11 cellular contexts compared by ENCODE assay signal in genomic region chr16:79372504-79373184, GRCh38.
DNase-seq lines count a peak whose midpoint lies in the region; ATAC-seq and TF ChIP-seq lines count a peak whose summit lies in the region.
"Had no signal": no experiment of that assay in that cellular context is flagged by ENCODE, and none has a peak within 500 bp of the region (broad histone marks: within the 10 kb centered on the region; RNA-seq: fewer than 3 reads in every experiment).

No MANE protein-coding gene starts in this region.

- H3K4me2 ChIP-seq in mammary epithelial cell (ENCODE audit: insufficient read depth, low read depth, low read length), result no peak overlapping the region

- no peaks in the 10 kb centered on the region for H3K27me3 ChIP-seq in CD4-positive, CD25-positive, alpha-beta regulatory T cell (ENCODE audit: control insufficient read depth, insufficient read depth, low read length)
- H3K27me3 ChIP-seq in mammary epithelial cell (ENCODE audit: insufficient read depth, low read length), result no peaks in the 10 kb centered on the region

- 42% methylated on average over 7 of the region's 7 CpGs for WGBS in mammary epithelial cell (ENCODE audit: low coverage, missing lambda C conversion rate)

- peaks cover 0 to 8% of the 10 kb centered on the region in 2 experiments for H3K9me3 ChIP-seq in CD4-positive, CD25-positive, alpha-beta regulatory T cell (ENCODE audit: control insufficient read depth in 2 of 2, low read length in 2 of 2)
- H3K9me3 ChIP-seq in mammary epithelial cell (replicated peaks; ENCODE audit: insufficient read depth, low read length), result no peaks in the 10 kb centered on the region

- no peaks in the 10 kb centered on the region for H3K36me3 ChIP-seq in CD4-positive, CD25-positive, alpha-beta regulatory T cell (ENCODE audit: control insufficient read depth, insufficient read depth, low read length)
- no peaks in the 10 kb centered on the region for H3K36me3 ChIP-seq in mammary epithelial cell (ENCODE audit: insufficient read depth, low read length)

- H3K4me3 ChIP-seq in CD4-positive, CD25-positive, alpha-beta regulatory T cell (ENCODE audit: low read depth, low read length), result no peak overlapping the region
- H3K4me3 ChIP-seq in NB4 (ENCODE audit: low read depth, low read length) (no peak overlapping the region), mammary epithelial cell (replicated peaks in 1 of 3; ENCODE audit: insufficient read depth in 1 of 3, low read depth in 2 of 3, low read length in 3 of 3) (no peak overlapping the region)
- H3K4me3 ChIP-seq: skin epidermis had no signal

- H3K79me2 ChIP-seq in mammary epithelial cell (ENCODE audit: insufficient read depth, low read length), result no peaks in the 10 kb centered on the region

- H2AFZ ChIP-seq in mammary epithelial cell (ENCODE audit: low read depth, low read length), result no peak overlapping the region

- peak overlapping the region in 2 of 3 donors; percentile 10 to 53 for H3K27ac Mint-ChIP-seq in CD4-positive, CD25-positive, alpha-beta regulatory T cell

- peaks cover 10% of the 10 kb centered on the region for H3K36me3 Mint-ChIP-seq in CD4-positive, CD25-positive, alpha-beta regulatory T cell

- dilution Hi-C loops in mammary epithelial cell (cut with HindIII; ENCODE audit: low sequenced_read_pairs), result loop anchor here (5.0 kb wide), 1 partner anchor 40 kb away; no protein-coding TSS in a partner anchor

- CTCF ChIA-PET in mammary epithelial cell (lab: Charles Lee; ENCODE audit: low non-redundant PET), result no interaction called here

- no peak for ATAC-seq in CD4-positive, CD25-positive, alpha-beta regulatory T cell (ENCODE audit: low read depth in 2 of 2)

- in situ Hi-C loops in mammary epithelial cell (cut with MboI; ENCODE audit: low sequenced_read_pairs in 2 of 2), result no loop called here

- peaks cover 0 to 11% (median 9%) of the 10 kb centered on the region in 7 donors for H3K9me3 Mint-ChIP-seq in CD4-positive, CD25-positive, alpha-beta regulatory T cell

- H3K27ac ChIP-seq in CD4-positive, CD25-positive, alpha-beta regulatory T cell (ENCODE audit: insufficient read depth, low read length, poor library complexity, severe bottlenecking), result no peak overlapping the region
- no peak overlapping the region for H3K27ac ChIP-seq in mammary epithelial cell (ENCODE audit: insufficient read depth, low read depth, low read length)

- TF ChIP-seq POLR2A in NB4 (IDR thresholded peaks at IDR 0.05; ENCODE audit: extremely low read depth, insufficient read length), result no peak

- intact Hi-C loops in mammary epithelial cell (cut with micrococcal nuclease), result no loop called here

- H3K9ac ChIP-seq in mammary epithelial cell (ENCODE audit: insufficient read depth, low read length), result no peak overlapping the region

- no TSS peak for BruUV-seq in mammary epithelial cell (replicated peaks; lab: Mats Ljungman, UMichigan)

- peaks cover 0 to 16% (median 8%) of the 10 kb centered on the region in 4 donors for H3K4me1 Mint-ChIP-seq in CD4-positive, CD25-positive, alpha-beta regulatory T cell

- DNase-seq in CD4-positive, CD25-positive, alpha-beta regulatory T cell, result no peak
- DNase-seq in NB4 (ENCODE audit: low read depth), result peak; percentile 54
- DNase-seq in mammary epithelial cell, result peak; percentile 0
- DNase-seq in retina, result peak; percentile 48
- DNase-seq in NCI-H82 (lab: John Stamatoyannopoulos, UW), result no peak
- no peak for DNase-seq in KG1 (lab: John Stamatoyannopoulos, UW)
- DNase-seq in inferior parietal cortex (ENCODE audit: extremely low spot score), result no peak
- DNase-seq in NCI-H345 (lab: John Stamatoyannopoulos, UW), result no peak
- DNase-seq: cortex of kidney, NCI-H2081 treated with DMSO at 0.1 percent for 48 hours had no signal

- H4K20me1 ChIP-seq in mammary epithelial cell (ENCODE audit: insufficient read depth, low read length), result no peaks in the 10 kb centered on the region

- peak overlapping the region in 1 of 4 donors; percentile 57 for H3K4me3 Mint-ChIP-seq in CD4-positive, CD25-positive, alpha-beta regulatory T cell

- no peak for TF ChIP-seq CTCF in NB4 (IDR thresholded peaks at IDR 0.05; ENCODE audit: low read depth, low read length)
- no peak for TF ChIP-seq CTCF in mammary epithelial cell (conservative IDR thresholded peaks at IDR 0.05 in 1 of 2, IDR thresholded peaks at IDR 0.05 in 1 of 2; ENCODE audit: extremely low read depth in 1 of 2, insufficient read depth in 1 of 2, low read depth in 1 of 2, low read length in 2 of 2)

- no peaks in the 10 kb centered on the region for H3K27me3 Mint-ChIP-seq in CD4-positive, CD25-positive, alpha-beta regulatory T cell

- H3K4me1 ChIP-seq in CD4-positive, CD25-positive, alpha-beta regulatory T cell (ENCODE audit: control insufficient read depth, insufficient read depth, low read length, poor library complexity, severe bottlenecking), result no peaks in the 10 kb centered on the region
- H3K4me1 ChIP-seq in mammary epithelial cell (ENCODE audit: insufficient read depth, low read length), result peaks cover 5% of the 10 kb centered on the region

Comparison
In these comparisons a context has a peak if more than half of its experiments do, and no peak if none do; other contexts are left out.
1. DNase-seq: peak in NB4 (single experiment), mammary epithelial cell (single experiment) and retina (single experiment); none in CD4-positive, CD25-positive, alpha-beta regulatory T cell (0 of 3), NCI-H82 (single experiment), KG1 (single experiment), inferior parietal cortex (single experiment) and NCI-H345 (single experiment).